ENCODE assay signal across 38 cellular contexts in genomic region chr15:98437752-98438151, GRCh38.
"Had no signal": no experiment of that assay in that cellular context is flagged by ENCODE, and none has a peak within 500 bp of the region (broad histone marks: within the 10 kb centered on the region; RNA-seq: fewer than 3 reads in every experiment).

No MANE protein-coding gene starts in this region.

- H3K27me3 ChIP-seq: ascending aorta, body of pancreas, brain microvascular endothelial cell, breast epithelium, cardiac muscle cell had no signal

- H3K27me3 Mint-ChIP-seq: activated naive CD8-positive, alpha-beta T cell treated with anti-CD3 and anti-CD28 coated beads, Interleukin-2, amount 50 U/mL, for 24 hours; central memory CD8-positive, alpha-beta T cell had no signal

- H3K27ac Mint-ChIP-seq: activated naive CD4-positive, alpha-beta T cell treated with anti-CD3 and anti-CD28 coated beads for 36 hours; activated naive CD4-positive, alpha-beta T cell treated with anti-CD3 and anti-CD28 coated beads, Interleukin-2, amount 10 ng/mL, durations not matched to agents 7 days and 5 days; activated naive CD4-positive, alpha-beta T cell treated with anti-CD3 and anti-CD28 coated beads, Interleukin-2, amount 50 U/mL, for 24 hours; activated naive CD4-positive, alpha-beta T cell treated with anti-CD3 and anti-CD28 coated beads, Interleukin-2, amount 50 U/mL, for 72 hours; activated naive CD8-positive, alpha-beta T cell; activated naive CD8-positive, alpha-beta T cell treated with anti-CD3 and anti-CD28 coated beads for 36 hours; activated naive CD8-positive, alpha-beta T cell treated with anti-CD3 and anti-CD28 coated beads, Interleukin-2, amount 10 ng/mL, durations not matched to agents 7 days and 5 days; activated naive CD8-positive, alpha-beta T cell treated with anti-CD3 and anti-CD28 coated beads, Interleukin-2, amount 50 U/mL, for 24 hours; activated T-cell treated with anti-CD3 and anti-CD28 coated beads, Interleukin-2, amount 50 U/mL, for 24 hours; activated T-cell treated with anti-CD3 and anti-CD28 coated beads, Interleukin-2, amount 50 U/mL, for 72 hours; activated T-helper 1 cell treated with anti-CD3 and anti-CD28 coated beads, Interleukin-12 subunit alpha, Interleukin-12 subunit beta, Interleukin-2, Interleukin-4 antibody, amounts not matched to agents 30 ng/mL and 10 ng/mL and 1 ng/mL, durations not matched to agents 14 hours and 24 hours and 36 hours; activated T-helper 17 cell treated with anti-CD3 and anti-CD28 coated beads, Interleukin-2, amount 50 U/mL, for 72 hours; activated T-helper 2 cell treated with anti-CD3 and anti-CD28 coated beads, Interferon-gamma antibody, Interleukin-2, Interleukin-4, amounts not matched to agents 10 μg/mL and 5 μg/mL and 100 μg/mL, durations not matched to agents 14 hours and 24 hours and 36 hours; brain had no signal

- H3K4me3 ChIP-seq: adrenal gland, ascending aorta, body of pancreas, breast epithelium, cardiac muscle cell had no signal

- DNase-seq: activated effector memory CD4-positive, alpha-beta T cell treated with Interleukin-2 at 50 U/mL for 16 hours; activated gamma-delta T cell; activated gamma-delta T cell treated with Interleukin-2 at 50 U/mL for 16 hours; activated naive CD4-positive, alpha-beta T cell; activated naive CD4-positive, alpha-beta T cell treated with anti-CD3 and anti-CD28 coated beads for 36 hours; activated naive CD4-positive, alpha-beta T cell treated with anti-CD3 and anti-CD28 coated beads, Interleukin-2, amount 10 ng/mL, durations not matched to agents 7 days and 5 days; activated naive CD4-positive, alpha-beta T cell treated with anti-CD3 and anti-CD28 coated beads, Interleukin-2, amount 50 U/mL, for 16 hours; activated naive CD4-positive, alpha-beta T cell treated with Interleukin-2 at 50 U/mL for 16 hours; activated naive CD8-positive, alpha-beta T cell treated with anti-CD3 and anti-CD28 coated beads for 36 hours; activated naive CD8-positive, alpha-beta T cell treated with anti-CD3 and anti-CD28 coated beads, Interleukin-2, amount 10 ng/mL, durations not matched to agents 7 days and 5 days; activated naive CD8-positive, alpha-beta T cell treated with anti-CD3 and anti-CD28 coated beads, Interleukin-2, amount 50 U/mL, for 24 hours; activated T-cell treated with anti-CD3 and anti-CD28 coated beads, Interleukin-2, amount 50 U/mL, for 24 hours; activated T-cell treated with anti-CD3 and anti-CD28 coated beads, Interleukin-2, amount 50 U/mL, for 4 hours; activated T-cell treated with anti-CD3 and anti-CD28 coated beads, Interleukin-2, amount 50 U/mL, for 48 hours; activated T-cell treated with anti-CD3 and anti-CD28 coated beads, Interleukin-2, amount 50 U/mL, for 72 hours; adrenal gland; amniotic stem cell; amygdala; anterior cingulate cortex; aorta; body of pancreas; brain microvascular endothelial cell; caudate nucleus; central memory CD4-positive, alpha-beta T cell; cerebellar nuclear complex had no signal

- H3K36me3 Mint-ChIP-seq: activated naive CD4-positive, alpha-beta T cell treated with anti-CD3 and anti-CD28 coated beads, Interleukin-2, amount 10 ng/mL, durations not matched to agents 7 days and 5 days; activated naive CD4-positive, alpha-beta T cell treated with anti-CD3 and anti-CD28 coated beads, Interleukin-2, amount 50 U/mL, for 24 hours; activated naive CD4-positive, alpha-beta T cell treated with anti-CD3 and anti-CD28 coated beads, Interleukin-2, amount 50 U/mL, for 72 hours; activated naive CD8-positive, alpha-beta T cell; activated naive CD8-positive, alpha-beta T cell treated with anti-CD3 and anti-CD28 coated beads for 36 hours; activated naive CD8-positive, alpha-beta T cell treated with anti-CD3 and anti-CD28 coated beads, Interleukin-2, amount 10 ng/mL, durations not matched to agents 7 days and 5 days; brain had no signal

- H3K4me3 Mint-ChIP-seq: activated naive CD4-positive, alpha-beta T cell treated with anti-CD3 and anti-CD28 coated beads for 36 hours; activated naive CD4-positive, alpha-beta T cell treated with anti-CD3 and anti-CD28 coated beads, Interleukin-2, amount 10 ng/mL, durations not matched to agents 7 days and 5 days; activated naive CD4-positive, alpha-beta T cell treated with anti-CD3 and anti-CD28 coated beads, Interleukin-2, amount 50 U/mL, for 24 hours; activated naive CD8-positive, alpha-beta T cell; activated naive CD8-positive, alpha-beta T cell treated with anti-CD3 and anti-CD28 coated beads for 36 hours; activated naive CD8-positive, alpha-beta T cell treated with anti-CD3 and anti-CD28 coated beads, Interleukin-2, amount 10 ng/mL, durations not matched to agents 7 days and 5 days; activated naive CD8-positive, alpha-beta T cell treated with anti-CD3 and anti-CD28 coated beads, Interleukin-2, amount 50 U/mL, for 24 hours; activated T-cell treated with anti-CD3 and anti-CD28 coated beads, Interleukin-2, amount 50 U/mL, for 24 hours; activated T-cell treated with anti-CD3 and anti-CD28 coated beads, Interleukin-2, amount 50 U/mL, for 4 hours; activated T-cell treated with anti-CD3 and anti-CD28 coated beads, Interleukin-2, amount 50 U/mL, for 72 hours; activated T-helper 1 cell treated with anti-CD3 and anti-CD28 coated beads, Interleukin-12 subunit alpha, Interleukin-12 subunit beta, Interleukin-2, Interleukin-4 antibody, amounts not matched to agents 30 ng/mL and 10 ng/mL and 1 ng/mL, durations not matched to agents 14 hours and 24 hours and 36 hours; activated T-helper 17 cell treated with anti-CD3 and anti-CD28 coated beads, Interleukin-2, amount 50 U/mL, for 72 hours; brain; central memory CD8-positive, alpha-beta T cell had no signal

- H3K36me3 ChIP-seq: adrenal gland, ascending aorta, brain microvascular endothelial cell, breast epithelium, cardiac muscle cell had no signal

- H3K4me1 ChIP-seq: adrenal gland, ascending aorta, body of pancreas, breast epithelium had no signal

- ATAC-seq: activated naive CD4-positive, alpha-beta T cell treated with anti-CD3 and anti-CD28 coated beads, Interleukin-2, amount 50 U/mL, for 72 hours; activated naive CD8-positive, alpha-beta T cell treated with anti-CD3 and anti-CD28 coated beads, Interleukin-2, amount 50 U/mL, for 24 hours; activated T-cell treated with anti-CD3 and anti-CD28 coated beads, Interleukin-2, amount 50 U/mL, for 4 hours; activated T-cell treated with anti-CD3 and anti-CD28 coated beads, Interleukin-2, amount 50 U/mL, for 72 hours; activated T-helper 17 cell treated with anti-CD3 and anti-CD28 coated beads, Interleukin-2, amount 50 U/mL, for 72 hours; body of pancreas had no signal

- H3K27ac ChIP-seq: adrenal gland, ascending aorta, body of pancreas, brain microvascular endothelial cell, breast epithelium, cardiac muscle cell had no signal

- H3K9me3 Mint-ChIP-seq: activated naive CD4-positive, alpha-beta T cell treated with anti-CD3 and anti-CD28 coated beads for 36 hours; activated naive CD4-positive, alpha-beta T cell treated with anti-CD3 and anti-CD28 coated beads, Interleukin-2, amount 10 ng/mL, durations not matched to agents 7 days and 5 days; activated naive CD4-positive, alpha-beta T cell treated with anti-CD3 and anti-CD28 coated beads, Interleukin-2, amount 50 U/mL, for 24 hours; activated naive CD4-positive, alpha-beta T cell treated with anti-CD3 and anti-CD28 coated beads, Interleukin-2, amount 50 U/mL, for 72 hours; activated naive CD8-positive, alpha-beta T cell treated with anti-CD3 and anti-CD28 coated beads for 36 hours; activated naive CD8-positive, alpha-beta T cell treated with anti-CD3 and anti-CD28 coated beads, Interleukin-2, amount 10 ng/mL, durations not matched to agents 7 days and 5 days; activated naive CD8-positive, alpha-beta T cell treated with anti-CD3 and anti-CD28 coated beads, Interleukin-2, amount 50 U/mL, for 24 hours; activated T-cell treated with anti-CD3 and anti-CD28 coated beads, Interleukin-2, amount 50 U/mL, for 24 hours; activated T-cell treated with anti-CD3 and anti-CD28 coated beads, Interleukin-2, amount 50 U/mL, for 4 hours; activated T-cell treated with anti-CD3 and anti-CD28 coated beads, Interleukin-2, amount 50 U/mL, for 72 hours; activated T-helper 1 cell treated with anti-CD3 and anti-CD28 coated beads, Interleukin-12 subunit alpha, Interleukin-12 subunit beta, Interleukin-2, Interleukin-4 antibody, amounts not matched to agents 30 ng/mL and 10 ng/mL and 1 ng/mL, durations not matched to agents 14 hours and 24 hours and 36 hours; activated T-helper 17 cell treated with anti-CD3 and anti-CD28 coated beads, Interleukin-2, amount 50 U/mL, for 72 hours; activated T-helper 2 cell treated with anti-CD3 and anti-CD28 coated beads, Interferon-gamma antibody, Interleukin-2, Interleukin-4, amounts not matched to agents 10 μg/mL and 5 μg/mL and 100 μg/mL, durations not matched to agents 14 hours and 24 hours and 36 hours; central memory CD8-positive, alpha-beta T cell had no signal

- FAIRE-seq: astrocyte, bronchial epithelial cell had no signal

- H3K9me3 ChIP-seq: adrenal gland, ascending aorta, body of pancreas, breast epithelium had no signal

- H3K4me1 Mint-ChIP-seq: activated naive CD4-positive, alpha-beta T cell treated with anti-CD3 and anti-CD28 coated beads, Interleukin-2, amount 50 U/mL, for 24 hours; activated T-helper 17 cell treated with anti-CD3 and anti-CD28 coated beads, Interleukin-2, amount 50 U/mL, for 72 hours; central memory CD8-positive, alpha-beta T cell had no signal
